In genomic region chr14:20873370-20874177, GRCh38 we compare ENCODE assay signal across 8 cellular contexts. TPM values are rescaled to one million over a fixed set of nuclear protein-coding genes. Genes with fewer than 3 reads are reported as not detected.
A peak's percentile ranks its signal among the peaks of the same experiment; 100 is the strongest.
DNase-seq lines count a peak whose midpoint lies in the region; ATAC-seq, FAIRE-seq and TF ChIP-seq lines count a peak whose summit lies in the region.

No MANE protein-coding gene starts in this region.

- H3K36me3 ChIP-seq in endothelial cell of umbilical vein (ENCODE audit: control insufficient read depth in 2 of 2, extremely low read depth in 1 of 2, insufficient read depth in 2 of 2, low read length in 2 of 2), result no peaks in the 10 kb centered on the region

- TF ChIP-seq POLR2A in endothelial cell of umbilical vein (IDR thresholded peaks at IDR 0.05; ENCODE audit: low read depth, low read length), result no peak

- H3K9me1 ChIP-seq in endothelial cell of umbilical vein (replicated peaks; ENCODE audit: control insufficient read depth, extremely low read depth, insufficient read depth, low read length), result no peaks in the 10 kb centered on the region

- POLR2A ChIA-PET in endothelial cell of umbilical vein (lab: Charles Lee), result interaction anchor here (0.6 kb wide), 1 partner anchor 692 kb away, joined by 3 read pairs; no protein-coding TSS in a partner anchor

- H3K9ac ChIP-seq in endothelial cell of umbilical vein (replicated peaks; ENCODE audit: extremely low read depth, insufficient read depth, low read length), result no peak overlapping the region

- H3K27me3 ChIP-seq in endothelial cell of umbilical vein (ENCODE audit: control insufficient read depth in 2 of 2, insufficient read depth in 2 of 2, low read length in 2 of 2), result peaks cover 5 to 8% of the 10 kb centered on the region in 2 experiments

- H3K36me3 Mint-ChIP-seq in mesothelial cell of epicardium, result no peaks in the 10 kb centered on the region

- H3K9me3 Mint-ChIP-seq in mesothelial cell of epicardium, result no peaks in the 10 kb centered on the region

- H4K20me1 ChIP-seq in endothelial cell of umbilical vein (replicated peaks; ENCODE audit: control insufficient read depth, extremely low read depth, insufficient read depth, low read length), result no peaks in the 10 kb centered on the region

- no peak overlapping the region for H3K27ac Mint-ChIP-seq in mesothelial cell of epicardium

- CTCF ChIA-PET in endothelial cell of umbilical vein (lab: Charles Lee), result interaction anchor here (0.7 to 8.0 kb wide), 28 partner anchors 11 to 217 kb away, joined by 3 to 180 read pairs (median 5); partner anchors contain the start of genes RNASE4 and RNASE6

- peak; percentile 94 for FAIRE-seq in endothelial cell of umbilical vein (lab: Jason Lieb, UNC)

- H3K4me1 ChIP-seq in endothelial cell of umbilical vein (ENCODE audit: control insufficient read depth, extremely low read depth, insufficient read depth, low read length), result peaks cover 7% of the 10 kb centered on the region

- peak overlapping the region; percentile 65 for H3K4me2 ChIP-seq in endothelial cell of umbilical vein (ENCODE audit: insufficient read depth, low read length)

- no TSS peak for BruUV-seq in endothelial cell of umbilical vein (replicated peaks; lab: Mats Ljungman, UMichigan)

- dilution Hi-C loops in endothelial cell of umbilical vein (cut with MboI; ENCODE audit: extremely low pct_ligation_motif_present, low sequenced_read_pairs), result no loop called here

- H3K9me3 ChIP-seq in endothelial cell of umbilical vein (replicated peaks; ENCODE audit: control insufficient read depth, insufficient read depth, low read length), result no peaks in the 10 kb centered on the region

- H3K27me3 Mint-ChIP-seq in mesothelial cell of epicardium (ENCODE audit: low read depth), result peaks cover 58% of the 10 kb centered on the region

- DNase-seq in CMK (ENCODE audit: low read depth), result peak; percentile 31
- DNase-seq in NCI-H2081 treated with DMSO at 0.1 percent for 48 hours (lab: John Stamatoyannopoulos, UW), result peak; percentile 1
- DNase-seq in activated CD8-positive, alpha-beta memory T cell treated with anti-CD3 and anti-CD28 coated beads for 24 hours, result peak; percentile 92
- DNase-seq in endothelial cell of umbilical vein (ENCODE audit: low read depth, low spot score), result peak; percentile 73
- DNase-seq in mesothelial cell of epicardium (ENCODE audit: low spot score in 2 of 2, unreplicated experiment in 2 of 2), result peak; percentile 32 to 84
- peak; percentile 69 to 79 for DNase-seq in stimulated activated CD8-positive, alpha-beta memory T cell treated with anti-CD3 and anti-CD28 coated beads, Interleukin-2, amount 100 ng/mL, for 48 hours (ENCODE audit: low read depth in 2 of 2)

- TF ChIP-seq CTCF in endothelial cell of umbilical vein (IDR thresholded peaks at IDR 0.05; ENCODE audit: extremely low read depth in 1 of 2, insufficient read depth in 1 of 2, low read depth in 1 of 2, low read length in 2 of 2), result peak; percentile 87 to 95
- peak; percentile 72 for TF ChIP-seq CTCF in mesothelial cell of epicardium (IDR thresholded peaks at IDR 0.05; ENCODE audit: unreplicated experiment)

- H3K4me3 Mint-ChIP-seq in mesothelial cell of epicardium, result peak overlapping the region; percentile 44

- H3K27ac ChIP-seq in endothelial cell of umbilical vein (ENCODE audit: insufficient read depth, low read depth, low read length), result no peak overlapping the region

- H3K79me2 ChIP-seq in endothelial cell of umbilical vein (ENCODE audit: control insufficient read depth, insufficient read depth, low read length), result no peaks in the 10 kb centered on the region

- intact Hi-C loops in endothelial cell of umbilical vein (cut with micrococcal nuclease), result loop anchor here (1.0 to 5.0 kb wide), 4 partner anchors 16 to 176 kb away; no protein-coding TSS in a partner anchor

- peak overlapping the region; percentile 78 for H2AFZ ChIP-seq in endothelial cell of umbilical vein (ENCODE audit: low read depth, low read length)

- H3K4me1 Mint-ChIP-seq in mesothelial cell of epicardium, result no peaks in the 10 kb centered on the region

- H3K4me3 ChIP-seq in endothelial cell of umbilical vein (replicated peaks in 1 of 3; ENCODE audit: insufficient read depth in 1 of 3, low read depth in 1 of 3, low read length in 3 of 3), result peak overlapping the region in 1 of 3 experiments; percentile 15

- ATAC-seq in GM21529 (IDR thresholded peaks at IDR 0.05; ENCODE audit: unreplicated experiment), result peak; percentile 75
- no peak for ATAC-seq in HG03460 (IDR thresholded peaks at IDR 0.05; ENCODE audit: unreplicated experiment)

TF ChIP-seq in endothelial cell of umbilical vein, 7 proteins besides CTCF, POLR2A, EP300 and RAD21:
- TF ChIP-seq GATA2 (IDR thresholded peaks at IDR 0.05; ENCODE audit: insufficient read depth, insufficient read length, low read depth, low read length) (no peak), POLR2AphosphoS5 (IDR thresholded peaks at IDR 0.05; ENCODE audit: insufficient read depth, low read depth, low read length) (peak; percentile 26)

RNA-seq across cellular contexts. Expression of gene RNASE3, which starts 17.6 kb away (rescaled TPM):
- not detected in 2 replicates for total RNA-seq in endothelial cell of umbilical vein
- polyA plus RNA-seq in endothelial cell of umbilical vein, result not detected in 2 replicates
- polyA plus RNA-seq in endothelial cell of umbilical vein (2011; cell fraction: cytosol; rRNA removed), result not detected in 2 replicates
- not detected in 2 replicates for polyA plus RNA-seq in endothelial cell of umbilical vein (2011; cell fraction: nucleus; rRNA removed)
- polyA plus RNA-seq in endothelial cell of umbilical vein (2012), result not detected in 2 replicates
- not detected in 2 replicates for polyA minus RNA-seq in endothelial cell of umbilical vein
- polyA minus RNA-seq in endothelial cell of umbilical vein (2011; cell fraction: cytosol; rRNA and poly(A)+ RNA removed), result not detected
- not detected in 2 replicates for polyA minus RNA-seq in endothelial cell of umbilical vein (2011; cell fraction: nucleus; rRNA and poly(A)+ RNA removed)
- total RNA-seq in mesothelial cell of epicardium, result not detected in 3 replicates

Comparison
In these comparisons a context has a peak if more than half of its experiments do, and no peak if none do; other contexts are left out.
1. DNase-seq: peak in every context shown above with its lines; median percentile 92 in activated CD8-positive, alpha-beta memory T cell treated with anti-CD3 and anti-CD28 coated beads for 24 hours; 74 in stimulated activated CD8-positive, alpha-beta memory T cell treated with anti-CD3 and anti-CD28 coated beads, Interleukin-2, amount 100 ng/mL, for 48 hours; 73 in endothelial cell of umbilical vein; 58 in mesothelial cell of epicardium; 31 in CMK; 1 in NCI-H2081 treated with DMSO at 0.1 percent for 48 hours.